In genomic region chr4:151304226-151304625, GRCh38 we compare ENCODE assay signal across 24 cellular contexts. TPM values are rescaled to one million over a fixed set of nuclear protein-coding genes. Genes with fewer than 3 reads are reported as not detected.
"Had no signal": no experiment of that assay in that cellular context is flagged by ENCODE, and none has a peak within 500 bp of the region (broad histone marks: within the 10 kb centered on the region; RNA-seq: fewer than 3 reads in every experiment).

No MANE protein-coding gene starts in this region.

- H3K27me3 Mint-ChIP-seq: activated B cell treated with CpG ODN at 0.5 μM for 24 hours had no signal

- H3K36me3 ChIP-seq: tibial artery had no signal

- DNase-seq: activated B cell treated with CpG ODN at 0.5 μM for 24 hours; activated CD4-positive, alpha-beta T cell treated with anti-CD3 and anti-CD28 coated beads for 48 hours; activated CD8-positive, alpha-beta T cell treated with anti-CD3 and anti-CD28 coated beads for 36 hours; activated gamma-delta T cell; activated naive CD8-positive, alpha-beta T cell treated with anti-CD3 and anti-CD28 coated beads, Interleukin-2, amount 10 ng/mL, durations not matched to agents 7 days and 5 days; activated T-cell treated with anti-CD3 and anti-CD28 coated beads, Interleukin-2, amount 50 U/mL, for 48 hours; anterior cingulate cortex; hippocampal formation; nephron progenitor cell; occipital lobe; stimulated activated CD4-positive, alpha-beta T cell treated with anti-CD3 and anti-CD28 coated beads, Interleukin-15, amount 100 ng/mL, for 24 hours; stimulated activated CD4-positive, alpha-beta T cell treated with anti-CD3 and anti-CD28 coated beads, Interleukin-4, amount 100 ng/mL, for 1 hour; stimulated activated naive B cell treated with anti-CD40 and anti-IgM and Interleukin-4, amounts not matched to agents 10 μg/mL and 1 μg/mL and 100 μg/mL, for 72 hours; T-helper 2 cell; tibial artery had no signal

- ATAC-seq: activated CD8-positive, alpha-beta T cell treated with anti-CD3 and anti-CD28 coated beads for 36 hours; stimulated activated naive B cell treated with anti-CD40 and anti-IgM and Interleukin-4, amounts not matched to agents 10 μg/mL and 1 μg/mL and 100 μg/mL, for 72 hours had no signal

- FAIRE-seq: colon, urothelium cell line had no signal

- H3K4me1 Mint-ChIP-seq: activated B cell treated with CpG ODN at 0.5 μM for 24 hours; activated naive CD8-positive, alpha-beta T cell treated with anti-CD3 and anti-CD28 coated beads, Interleukin-2, amount 10 ng/mL, durations not matched to agents 7 days and 5 days; stimulated activated naive B cell treated with anti-CD40 and anti-IgM and Interleukin-4, amounts not matched to agents 10 μg/mL and 1 μg/mL and 100 μg/mL, for 72 hours had no signal

- H3K9me3 Mint-ChIP-seq: activated B cell treated with CpG ODN at 0.5 μM for 24 hours; activated CD8-positive, alpha-beta T cell treated with anti-CD3 and anti-CD28 coated beads for 36 hours had no signal

- H3K27me3 ChIP-seq: tibial artery had no signal

- H3K9me3 ChIP-seq: tibial artery had no signal

- H3K36me3 Mint-ChIP-seq: stimulated activated naive B cell treated with anti-CD40 and anti-IgM and Interleukin-4, amounts not matched to agents 10 μg/mL and 1 μg/mL and 100 μg/mL, for 72 hours had no signal

- H3K4me3 ChIP-seq: tibial artery had no signal

- H3K27ac Mint-ChIP-seq: activated B cell treated with CpG ODN at 0.5 μM for 24 hours; activated CD8-positive, alpha-beta T cell treated with anti-CD3 and anti-CD28 coated beads for 36 hours; activated naive CD8-positive, alpha-beta T cell treated with anti-CD3 and anti-CD28 coated beads, Interleukin-2, amount 10 ng/mL, durations not matched to agents 7 days and 5 days; nephron progenitor cell; stimulated activated naive B cell treated with anti-CD40 and anti-IgM and Interleukin-4, amounts not matched to agents 10 μg/mL and 1 μg/mL and 100 μg/mL, for 72 hours had no signal

- H3K4me3 Mint-ChIP-seq: activated B cell treated with CpG ODN at 0.5 μM for 24 hours; activated CD8-positive, alpha-beta T cell treated with anti-CD3 and anti-CD28 coated beads for 36 hours; activated naive CD8-positive, alpha-beta T cell treated with anti-CD3 and anti-CD28 coated beads, Interleukin-2, amount 10 ng/mL, durations not matched to agents 7 days and 5 days; nephron progenitor cell; stimulated activated naive B cell treated with anti-CD40 and anti-IgM and Interleukin-4, amounts not matched to agents 10 μg/mL and 1 μg/mL and 100 μg/mL, for 72 hours had no signal

RNA-seq across cellular contexts. Expression of gene SH3D19, which starts 21.2 kb away (rescaled TPM):
- total RNA-seq: activated B cell treated with CpG ODN at 0.5 μM for 24 hours; activated CD8-positive, alpha-beta T cell treated with anti-CD3 and anti-CD28 coated beads for 36 hours; activated naive CD8-positive, alpha-beta T cell treated with anti-CD3 and anti-CD28 coated beads, Interleukin-2, amount 10 ng/mL, durations not matched to agents 7 days and 5 days had no signal

RNA-seq across cellular contexts. Expression of gene PRSS48, which starts 27.3 kb away (rescaled TPM):
- total RNA-seq: activated B cell treated with CpG ODN at 0.5 μM for 24 hours; activated CD8-positive, alpha-beta T cell treated with anti-CD3 and anti-CD28 coated beads for 36 hours; activated naive CD8-positive, alpha-beta T cell treated with anti-CD3 and anti-CD28 coated beads, Interleukin-2, amount 10 ng/mL, durations not matched to agents 7 days and 5 days; esophagus mucosa; kidney epithelial cell; liver; mesenteric fat pad; occipital lobe; posterior vena cava; skeletal muscle tissue; subcutaneous adipose tissue had no signal
